ENCODE assay signal across 15 cellular contexts in the genomic region with DNA sequence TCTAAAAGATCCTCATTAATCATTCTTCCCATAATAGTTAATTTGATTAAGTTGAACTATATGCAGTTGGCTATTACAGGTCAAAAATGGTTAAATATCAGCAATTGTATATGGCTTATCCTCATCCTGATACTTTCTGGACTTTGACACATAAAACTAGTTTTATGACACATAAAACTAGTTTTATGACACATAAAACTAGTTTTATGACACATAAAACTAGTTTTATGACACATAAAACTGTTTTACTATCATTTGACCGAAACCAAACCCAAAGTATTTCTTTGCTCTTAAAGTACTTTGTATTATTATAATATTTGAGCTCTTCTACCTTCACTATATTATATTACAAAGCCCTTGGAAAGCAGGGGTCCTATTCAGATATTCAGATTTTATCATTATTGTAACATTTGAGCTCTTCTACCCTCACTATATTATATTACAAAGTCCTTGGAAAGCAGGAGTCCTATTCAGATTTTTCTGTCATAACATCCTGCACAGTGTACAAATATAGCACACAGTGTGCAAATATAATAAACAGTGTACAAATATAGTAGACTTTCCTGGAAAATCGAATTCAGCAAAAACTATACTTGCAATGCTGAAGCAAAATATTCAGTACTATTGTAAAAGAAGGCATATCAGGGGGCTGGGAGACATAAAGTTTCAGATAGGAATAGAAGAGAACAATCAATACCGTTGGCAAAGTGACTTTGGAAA. TPM values are rescaled to one million over a fixed set of nuclear protein-coding genes. Genes with fewer than 3 reads are reported as not detected.
DNase-seq lines count a peak whose midpoint lies in the region; ATAC-seq, FAIRE-seq and TF ChIP-seq lines count a peak whose summit lies in the region.
"Had no signal": no experiment of that assay in that cellular context is flagged by ENCODE, and none has a peak within 500 bp of the region (broad histone marks: within the 10 kb centered on the region; RNA-seq: fewer than 3 reads in every experiment).

No MANE protein-coding gene starts in this region.

- peak overlapping the region; percentile 19 for H3K27ac Mint-ChIP-seq in CD8-positive, alpha-beta T cell
- H3K27ac Mint-ChIP-seq: B cell had no signal

- no peak for TF ChIP-seq CTCF in CD8-positive, alpha-beta T cell (IDR thresholded peaks at IDR 0.05)
- TF ChIP-seq CTCF in LNCaP clone FGC (IDR thresholded peaks at IDR 0.05; ENCODE audit: control insufficient read depth, extremely low read depth, insufficient read depth): no peak
- no peak for TF ChIP-seq CTCF in pancreas (IDR thresholded peaks at IDR 0.05)

- no peaks in the 10 kb centered on the region for H3K4me1 Mint-ChIP-seq in CD8-positive, alpha-beta T cell (ENCODE audit: low read depth)
- H3K4me1 Mint-ChIP-seq: B cell; CD8-positive, alpha-beta memory T cell had no signal

- WGBS in pancreas, 2 donors: 67 to 69% methylated on average over 3 of the region's 3 CpGs

- H3K9me3 ChIP-seq in CD8-positive, alpha-beta T cell (ENCODE audit: low read length): no peaks in the 10 kb centered on the region
- H3K9me3 ChIP-seq in pancreas: no peaks in the 10 kb centered on the region

- H3K4me3 ChIP-seq in CD8-positive, alpha-beta T cell (ENCODE audit: low read depth, low read length): no peak overlapping the region
- no peak overlapping the region for H3K4me3 ChIP-seq in LNCaP clone FGC (ENCODE audit: low read depth, low read length)
- H3K4me3 ChIP-seq in pancreas: no peak overlapping the region

- no peak overlapping the region for H3K27ac ChIP-seq in CD8-positive, alpha-beta T cell (ENCODE audit: low read depth, low read length)
- no peak overlapping the region for H3K27ac ChIP-seq in pancreas

- H3K27me3 ChIP-seq in CD8-positive, alpha-beta T cell (ENCODE audit: insufficient read depth, low read length): no peaks in the 10 kb centered on the region
- H3K27me3 ChIP-seq in pancreas: no peaks in the 10 kb centered on the region

- H3K36me3 Mint-ChIP-seq in CD8-positive, alpha-beta T cell: peaks cover 52% of the 10 kb centered on the region

- CTCF ChIA-PET in CD8-positive, alpha-beta T cell (lab: Charles Lee): no interaction called here

- no peaks in the 10 kb centered on the region for H3K36me3 ChIP-seq in CD8-positive, alpha-beta T cell (ENCODE audit: insufficient read depth, low read length)
- peaks cover 7 to 14% (median 8%) of the 10 kb centered on the region in 3 donors for H3K36me3 ChIP-seq in pancreas

- intact Hi-C loops in CD8-positive, alpha-beta T cell (cut with DNase I, micrococcal nuclease): loop anchor here in 1 of 2 experiments (10.0 kb wide), 1 partner anchor 92 kb away; a partner anchor contains a TSS
- intact Hi-C loops in pancreas (cut with DNase I): no loop called here

- no peak for ATAC-seq in CD8-positive, alpha-beta T cell
- ATAC-seq in pancreas (no peak), HG02588 (IDR thresholded peaks at IDR 0.05; ENCODE audit: unreplicated experiment) (no peak)

- FAIRE-seq in colon (lab: Jason Lieb, UNC) (peak; percentile 88), pancreas (lab: Jason Lieb, UNC) (peak; percentile 91)

- no peaks in the 10 kb centered on the region for H3K9me3 Mint-ChIP-seq in CD8-positive, alpha-beta T cell
- H3K9me3 Mint-ChIP-seq: CD8-positive, alpha-beta memory T cell had no signal

- H3K27me3 Mint-ChIP-seq in CD8-positive, alpha-beta T cell (ENCODE audit: low read depth): no peaks in the 10 kb centered on the region
- H3K27me3 Mint-ChIP-seq: B cell had no signal

- no peak overlapping the region for H3K4me3 Mint-ChIP-seq in CD8-positive, alpha-beta T cell
- H3K4me3 Mint-ChIP-seq: B cell; CD8-positive, alpha-beta memory T cell had no signal

- POLR2A ChIA-PET in CD8-positive, alpha-beta T cell (lab: Charles Lee): interaction anchor here (0.6 kb wide), 1 partner anchor 107 kb away, joined by 3 read pairs; no protein-coding TSS in a partner anchor

- DNase-seq in CD8-positive, alpha-beta T cell: no peak
- DNase-seq in LNCaP clone FGC (ENCODE audit: low read depth): peak; percentile 75
- DNase-seq in pancreas: no peak
- DNase-seq in NCI-H526 (lab: John Stamatoyannopoulos, UW): no peak
- DNase-seq in activated naive CD4-positive, alpha-beta T cell treated with anti-CD3 and anti-CD28 coated beads, Interleukin-2, amount 50 U/mL, for 16 hours: no peak
- DNase-seq: CD8-positive, alpha-beta memory T cell; Karpas-422; NCI-H1417; NCI-H1930; NCI-H2171 treated with DMSO at 0.1 percent for 48 hours; NCI-H82; SHP77 treated with DMSO at 0.1 percent for 48 hours had no signal

- no peaks in the 10 kb centered on the region for H3K4me1 ChIP-seq in CD8-positive, alpha-beta T cell (ENCODE audit: insufficient read depth, low read length)
- H3K4me1 ChIP-seq in pancreas: no peaks in the 10 kb centered on the region

RNA-seq across cellular contexts. Expression of a gene that starts 53.0 kb away (rescaled TPM):
- total RNA-seq in CD8-positive, alpha-beta T cell: 10 to 100 TPM; 11.1 to 16.6 TPM
- total RNA-seq in pancreas: 10 to 100 TPM in 4 of 6 donors, 1 to 10 TPM in 2; 9.6 to 13.6 (median 12.3) TPM
- polyA plus RNA-seq in pancreas: 10 to 100 TPM; 33.3 to 35.9 TPM
